21 cellular contexts compared by ENCODE assay signal in the genomic region with DNA sequence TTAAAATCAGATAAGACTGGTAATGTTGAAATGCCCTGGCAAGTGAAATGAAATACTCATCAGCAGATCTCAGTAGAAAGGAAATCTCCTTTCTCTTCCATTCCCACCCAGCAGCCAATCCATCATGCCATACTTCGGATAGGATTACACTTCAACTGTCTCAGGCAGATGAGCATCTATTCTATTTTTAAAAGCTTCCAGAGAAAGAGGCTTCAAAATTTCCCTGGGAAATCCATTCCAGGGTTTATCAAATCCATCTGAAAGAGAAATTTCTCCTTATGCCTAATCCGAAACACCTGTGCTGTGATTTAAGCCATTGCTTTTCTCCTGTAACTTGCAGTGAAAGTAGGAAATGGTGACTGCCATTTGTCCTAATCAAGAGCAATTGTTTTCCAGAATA.
"Had no signal": no experiment of that assay in that cellular context is flagged by ENCODE, and none has a peak within 500 bp of the region (broad histone marks: within the 10 kb centered on the region; RNA-seq: fewer than 3 reads in every experiment).

No MANE protein-coding gene starts in this region.

- DNase-seq: activated CD4-positive, alpha-beta T cell treated with anti-CD3 and anti-CD28 coated beads for 4 hours; activated CD4-positive, alpha-beta T cell treated with anti-CD3 and anti-CD28 coated beads, Interleukin-2, amount 50 U/mL, for 48 hours; activated CD4-positive, CD25-positive, alpha-beta regulatory T cell; activated CD8-positive, alpha-beta memory T cell treated with anti-CD3 and anti-CD28 coated beads, Interleukin-2, amount 50 U/mL, for 48 hours; activated naive CD4-positive, alpha-beta T cell; activated naive CD8-positive, alpha-beta T cell treated with anti-CD3 and anti-CD28 coated beads, Interleukin-2, amount 10 ng/mL, durations not matched to agents 7 days and 5 days; activated T-cell treated with anti-CD3 and anti-CD28 coated beads, Interleukin-2, amount 50 U/mL, for 4 hours; amniotic stem cell; cerebellar nuclear complex; cortex of kidney; endodermal cell; foreskin melanocyte; hippocampal formation; ovary; right cardiac atrium; stimulated activated CD4-positive, alpha-beta T cell treated with anti-CD3 and anti-CD28 coated beads, Interleukin-12 subunit alpha, Interleukin-12 subunit beta, amount 100 ng/mL, for 4 hours; stimulated activated CD4-positive, alpha-beta T cell treated with anti-CD3 and anti-CD28 coated beads, Interleukin-4, amount 100 ng/mL, for 4 hours; stimulated activated naive CD8-positive, alpha-beta T cell treated with anti-CD3 and anti-CD28 coated beads, Interleukin-15, Interleukin-2, amounts not matched to agents 100 U/mL and 50 U/mL, for 24 hours; T-helper 17 cell; upper lobe of left lung had no signal

- H3K27ac ChIP-seq: neutrophil, ovary, upper lobe of left lung had no signal

- H3K27me3 ChIP-seq: neutrophil, ovary, upper lobe of left lung had no signal

- H3K4me3 ChIP-seq: ovary, upper lobe of left lung had no signal

- H3K4me1 ChIP-seq: upper lobe of left lung had no signal

- H3K9me3 ChIP-seq: neutrophil, ovary, upper lobe of left lung had no signal

- ATAC-seq: activated T-cell treated with anti-CD3 and anti-CD28 coated beads, Interleukin-2, amount 50 U/mL, for 4 hours; right cardiac atrium; stimulated activated naive CD8-positive, alpha-beta T cell treated with anti-CD3 and anti-CD28 coated beads, Interleukin-15, Interleukin-2, amounts not matched to agents 100 U/mL and 50 U/mL, for 24 hours; T-helper 17 cell had no signal

- H3K36me3 ChIP-seq: neutrophil, ovary, upper lobe of left lung had no signal
